Comparison of ENCODE assay signal across 26 cellular contexts in genomic region chr22:43038325-43038724, GRCh38.
"Had no signal": no experiment of that assay in that cellular context is flagged by ENCODE, and none has a peak within 500 bp of the region (broad histone marks: within the 10 kb centered on the region; RNA-seq: fewer than 3 reads in every experiment).

No MANE protein-coding gene starts in this region.

- H3K4me3 ChIP-seq: adrenal gland, SK-N-MC had no signal

- H3K4me3 Mint-ChIP-seq: activated CD4-positive, alpha-beta memory T cell treated with anti-CD3 and anti-CD28 coated beads, Interleukin-2, amount 10 ng/mL, durations not matched to agents 7 days and 5 days; activated CD4-positive, alpha-beta T cell treated with anti-CD3 and anti-CD28 coated beads for 36 hours; activated naive CD4-positive, alpha-beta T cell treated with anti-CD3 and anti-CD28 coated beads, Interleukin-2, amount 10 ng/mL, durations not matched to agents 7 days and 5 days; activated naive CD8-positive, alpha-beta T cell treated with anti-CD3 and anti-CD28 coated beads, Interleukin-2, amount 10 ng/mL, durations not matched to agents 7 days and 5 days; activated T-helper 17 cell treated with anti-CD3 and anti-CD28 coated beads, Interleukin-2, amount 50 U/mL, for 72 hours; T-cell had no signal

- H3K4me1 Mint-ChIP-seq: activated naive CD4-positive, alpha-beta T cell treated with anti-CD3 and anti-CD28 coated beads, Interleukin-2, amount 10 ng/mL, durations not matched to agents 7 days and 5 days; activated T-helper 17 cell treated with anti-CD3 and anti-CD28 coated beads, Interleukin-2, amount 50 U/mL, for 72 hours had no signal

- H3K36me3 ChIP-seq: adrenal gland had no signal

- H3K27me3 Mint-ChIP-seq: activated CD4-positive, alpha-beta memory T cell treated with anti-CD3 and anti-CD28 coated beads, Interleukin-2, amount 10 ng/mL, durations not matched to agents 7 days and 5 days; activated CD4-positive, alpha-beta T cell treated with anti-CD3 and anti-CD28 coated beads for 36 hours; activated naive CD4-positive, alpha-beta T cell treated with anti-CD3 and anti-CD28 coated beads, Interleukin-2, amount 10 ng/mL, durations not matched to agents 7 days and 5 days; activated naive CD8-positive, alpha-beta T cell treated with anti-CD3 and anti-CD28 coated beads, Interleukin-2, amount 10 ng/mL, durations not matched to agents 7 days and 5 days; activated T-helper 17 cell treated with anti-CD3 and anti-CD28 coated beads, Interleukin-2, amount 50 U/mL, for 72 hours; T-cell had no signal

- ATAC-seq: activated CD4-positive, alpha-beta T cell treated with anti-CD3 and anti-CD28 coated beads for 36 hours; activated T-helper 17 cell treated with anti-CD3 and anti-CD28 coated beads, Interleukin-2, amount 50 U/mL, for 72 hours; Right ventricle myocardium inferior; T-cell had no signal

- H3K27ac ChIP-seq: adrenal gland, SK-N-MC, VCaP had no signal

- DNase-seq: activated CD4-positive, alpha-beta memory T cell treated with anti-CD3 and anti-CD28 coated beads, Interleukin-2, amount 10 ng/mL, durations not matched to agents 7 days and 5 days; activated CD4-positive, alpha-beta T cell treated with anti-CD3 and anti-CD28 coated beads for 36 hours; activated CD4-positive, alpha-beta T cell treated with anti-CD3 and anti-CD28 coated beads, Interleukin-2, amount 50 U/mL, for 1 hour; activated gamma-delta T cell treated with Interleukin-2 at 50 U/mL for 16 hours; activated naive CD4-positive, alpha-beta T cell treated with anti-CD3 and anti-CD28 coated beads, Interleukin-2, amount 10 ng/mL, durations not matched to agents 7 days and 5 days; activated naive CD8-positive, alpha-beta T cell treated with anti-CD3 and anti-CD28 coated beads, Interleukin-2, amount 10 ng/mL, durations not matched to agents 7 days and 5 days; activated T-cell treated with anti-CD3 and anti-CD28 coated beads for 4 hours; activated T-cell treated with anti-CD3 and anti-CD28 coated beads, Interleukin-2, amount 50 U/mL, for 48 hours; adrenal gland; anterior cingulate cortex; Kasumi-1; KBM-7; NCI-H146; NCI-H1930; NCI-H2171; NCI-H2227 treated with DMSO at 0.1 percent for 48 hours; NCI-H446 treated with DMSO at 0.1 percent for 48 hours; NCI-H526; NCI-H774; T-cell; T-helper 2 cell; T1000 had no signal

- H3K36me3 Mint-ChIP-seq: activated naive CD4-positive, alpha-beta T cell treated with anti-CD3 and anti-CD28 coated beads, Interleukin-2, amount 10 ng/mL, durations not matched to agents 7 days and 5 days; activated naive CD8-positive, alpha-beta T cell treated with anti-CD3 and anti-CD28 coated beads, Interleukin-2, amount 10 ng/mL, durations not matched to agents 7 days and 5 days; T-cell had no signal

- H3K27me3 ChIP-seq: adrenal gland had no signal

- H3K4me1 ChIP-seq: adrenal gland had no signal

- H3K27ac Mint-ChIP-seq: activated CD4-positive, alpha-beta memory T cell treated with anti-CD3 and anti-CD28 coated beads, Interleukin-2, amount 10 ng/mL, durations not matched to agents 7 days and 5 days; activated CD4-positive, alpha-beta T cell treated with anti-CD3 and anti-CD28 coated beads for 36 hours; activated naive CD4-positive, alpha-beta T cell treated with anti-CD3 and anti-CD28 coated beads, Interleukin-2, amount 10 ng/mL, durations not matched to agents 7 days and 5 days; activated naive CD8-positive, alpha-beta T cell treated with anti-CD3 and anti-CD28 coated beads, Interleukin-2, amount 10 ng/mL, durations not matched to agents 7 days and 5 days; activated T-helper 17 cell treated with anti-CD3 and anti-CD28 coated beads, Interleukin-2, amount 50 U/mL, for 72 hours; T-cell had no signal

- H3K9me3 ChIP-seq: adrenal gland had no signal

- H3K9me3 Mint-ChIP-seq: activated CD4-positive, alpha-beta memory T cell treated with anti-CD3 and anti-CD28 coated beads, Interleukin-2, amount 10 ng/mL, durations not matched to agents 7 days and 5 days; activated naive CD4-positive, alpha-beta T cell treated with anti-CD3 and anti-CD28 coated beads, Interleukin-2, amount 10 ng/mL, durations not matched to agents 7 days and 5 days; activated naive CD8-positive, alpha-beta T cell treated with anti-CD3 and anti-CD28 coated beads, Interleukin-2, amount 10 ng/mL, durations not matched to agents 7 days and 5 days; activated T-helper 17 cell treated with anti-CD3 and anti-CD28 coated beads, Interleukin-2, amount 50 U/mL, for 72 hours; T-cell had no signal
